In genomic region chr17:41527076-41528023, GRCh38 we compare ENCODE assay signal across 11 cellular contexts. TPM values are rescaled to one million over a fixed set of nuclear protein-coding genes. Genes with fewer than 3 reads are reported as not detected.
A peak's percentile ranks its signal among the peaks of the same experiment; 100 is the strongest.
DNase-seq lines count a peak whose midpoint lies in the region; ATAC-seq and TF ChIP-seq lines count a peak whose summit lies in the region.
"Had no signal": no experiment of that assay in that cellular context is flagged by ENCODE, and none has a peak within 500 bp of the region (broad histone marks: within the 10 kb centered on the region; RNA-seq: fewer than 3 reads in every experiment).

No MANE protein-coding gene starts in this region.

- no peak for TF ChIP-seq CTCF in body of pancreas (IDR thresholded peaks at IDR 0.05)
- TF ChIP-seq CTCF in kidney epithelial cell (IDR thresholded peaks at IDR 0.05; ENCODE audit: insufficient read depth, low read length, poor library complexity, severe bottlenecking): no peak
- TF ChIP-seq CTCF in stomach (IDR thresholded peaks at IDR 0.05): no peak

- ATAC-seq in body of pancreas: peak; percentile 41
- no peak for ATAC-seq in HG02885 (IDR thresholded peaks at IDR 0.05; ENCODE audit: poor library complexity, unreplicated experiment)
- ATAC-seq in HG03280 (IDR thresholded peaks at IDR 0.05; ENCODE audit: unreplicated experiment): no peak

- TF ChIP-seq EP300 in stomach (IDR thresholded peaks at IDR 0.05): no peak

- intact Hi-C loops in body of pancreas (cut with DNase I): no loop called here
- intact Hi-C loops in stomach (cut with DNase I; ENCODE audit: low total_unique reads): no loop called here

- H3K9me3 ChIP-seq in body of pancreas: no peaks in the 10 kb centered on the region
- H3K9me3 ChIP-seq in stomach: no peaks in the 10 kb centered on the region

- H3K27ac ChIP-seq in body of pancreas: peak overlapping the region; percentile 17 to 85 (median 76)
- peak overlapping the region; percentile 80 to 89 (median 85) for H3K27ac ChIP-seq in stomach
- H3K27ac ChIP-seq: BLaER1 had no signal

- H3K36me3 ChIP-seq in body of pancreas (replicated peaks in 1 of 2; ENCODE audit: insufficient read depth in 1 of 2, low read depth in 2 of 2) (no peaks in the 10 kb centered on the region), kidney epithelial cell (ENCODE audit: control insufficient read depth, insufficient read depth, low read length) (peaks cover 7% of the 10 kb centered on the region), stomach (peaks cover 0 to 20% (median 16%) of the 10 kb centered on the region in 4 donors)
- H3K36me3 ChIP-seq: BLaER1 had no signal

- peaks cover 25% of the 10 kb centered on the region for H3K4me1 ChIP-seq in body of pancreas
- H3K4me1 ChIP-seq in stomach: peaks cover 12 to 77% (median 51%) of the 10 kb centered on the region in 4 donors
- H3K4me1 ChIP-seq: BLaER1 had no signal

- peaks cover 0 to 10% of the 10 kb centered on the region in 2 donors for H3K27me3 ChIP-seq in body of pancreas
- no peaks in the 10 kb centered on the region for H3K27me3 ChIP-seq in kidney epithelial cell (ENCODE audit: control insufficient read depth, insufficient read depth, low read length)
- peaks cover 0 to 53% (median 34%) of the 10 kb centered on the region in 3 donors for H3K27me3 ChIP-seq in stomach

- DNase-seq in NCI-H146 (lab: John Stamatoyannopoulos, UW) (peak; percentile 65), NCI-H146 treated with DMSO at 0.1 percent for 48 hours (lab: John Stamatoyannopoulos, UW; ENCODE audit: unreplicated experiment) (no peak), body of pancreas (peak; percentile 29 to 44 (median 38)), kidney epithelial cell (ENCODE audit: low read depth) (no peak), stomach (peak; percentile 44), NOMO-1 (lab: John Stamatoyannopoulos, UW; ENCODE audit: unreplicated experiment in 2 of 2) (no peak)
- DNase-seq: cerebellar nuclear complex, SHP77 had no signal

- WGBS in body of pancreas, 2 donors: 16 to 22% methylated on average over 34 to 45 of the region's 60 CpGs
- 3 to 11% (median 6%) methylated on average over 45 to 60 of the region's 60 CpGs for WGBS in stomach, 5 donors

- TF ChIP-seq POLR2A in body of pancreas (IDR thresholded peaks at IDR 0.05) (no peak), stomach (IDR thresholded peaks at IDR 0.05) (no peak)

- H3K4me3 ChIP-seq in body of pancreas: peak overlapping the region in 1 of 2 donors; percentile 8
- H3K4me3 ChIP-seq in kidney epithelial cell (ENCODE audit: low read depth, low read length): peak overlapping the region; percentile 90
- peak overlapping the region; percentile 51 to 63 (median 55) for H3K4me3 ChIP-seq in stomach
- H3K4me3 ChIP-seq: BLaER1 had no signal

RNA-seq across cellular contexts. Expression of gene KRT19, which starts 0.8 kb away (rescaled TPM):
- total RNA-seq in body of pancreas: 100 to 1,000 TPM in 1 of 2 donors, 10 to 100 TPM in 1; 77.5 to 121 TPM
- total RNA-seq in kidney epithelial cell: 851 and 925 TPM in 2 replicates
- 1,000 to 10,000 TPM in 1 of 5 donors, 100 to 1,000 TPM in 4; 218 to 2,364 (median 659) TPM for total RNA-seq in stomach
- 1,000 to 10,000 TPM in 1 of 3 donors, 100 to 1,000 TPM in 2; 431 to 1,737 (median 761) TPM for polyA plus RNA-seq in stomach

RNA-seq across cellular contexts. Expression of gene KRT15, which starts 8.7 kb away (rescaled TPM):
- total RNA-seq in body of pancreas: under 1 TPM in 1 of 2 donors, not detected in 1; 0.52 TPM
- 1.3 and 1.6 TPM in 2 replicates for total RNA-seq in kidney epithelial cell
- 1 to 10 TPM in 4 of 5 donors, not detected in 1; 1.6 to 9.4 (median 2.4) TPM for total RNA-seq in stomach
- polyA plus RNA-seq in stomach: 1,000 to 10,000 TPM in 1 of 3 donors, 1 to 10 TPM in 2; 1.4 to 3,416 (median 4.7) TPM

RNA-seq across cellular contexts. Expression of gene KRT13, which starts 21.9 kb away (rescaled TPM):
- total RNA-seq in body of pancreas (not detected), kidney epithelial cell (0.96 TPM in 1 of 2 replicates, not detected in the other), stomach (10 to 100 TPM in 2 of 5 donors, 1 to 10 TPM in 2, not detected in 1; 2.2 to 43.8 (median 11.1) TPM)
- over 10,000 TPM in 1 of 3 donors, 10 to 100 TPM in 1, 1 to 10 TPM in 1; 1.1 to 12,460 (median 41.1) TPM for polyA plus RNA-seq in stomach

RNA-seq across cellular contexts. Expression of gene KRT36, which starts 37.6 kb away (rescaled TPM):
- total RNA-seq in body of pancreas: not detected
- total RNA-seq in kidney epithelial cell: not detected in 2 replicates
- not detected for total RNA-seq in stomach
- polyA plus RNA-seq in stomach: not detected

RNA-seq across cellular contexts. Expression of gene KRT9, which starts 44.5 kb away (rescaled TPM):
- total RNA-seq in body of pancreas: not detected
- not detected in 2 replicates for total RNA-seq in kidney epithelial cell
- not detected for total RNA-seq in stomach
- not detected for polyA plus RNA-seq in stomach

Comparison
In these comparisons a context has a peak if more than half of its experiments do, and no peak if none do; other contexts are left out.
1. DNase-seq: peak in NCI-H146 (single experiment), body of pancreas (4 of 4) and stomach (single experiment); none in NCI-H146 treated with DMSO at 0.1 percent for 48 hours (single experiment), kidney epithelial cell (single experiment) and NOMO-1 (0 of 2).